ENCODE assay signal across 10 cellular contexts in genomic region chr6:131470549-131470948, GRCh38.
"Had no signal": no experiment of that assay in that cellular context is flagged by ENCODE, and none has a peak within 500 bp of the region (broad histone marks: within the 10 kb centered on the region; RNA-seq: fewer than 3 reads in every experiment).

No MANE protein-coding gene starts in this region.

- DNase-seq: activated CD4-positive, alpha-beta T cell treated with anti-CD3 and anti-CD28 coated beads, Interleukin-2, amount 50 U/mL, for 48 hours; activated naive CD4-positive, alpha-beta T cell treated with Interleukin-2 at 50 U/mL for 16 hours; endodermal cell; erythroblast; naive B cell; stimulated activated CD4-positive, alpha-beta T cell treated with anti-CD3 and anti-CD28 coated beads, Interleukin-2, amount 100 ng/mL, for 48 hours; stimulated activated naive CD4-positive, alpha-beta T cell; WERI-Rb-1 had no signal

- H3K27ac ChIP-seq: ascending aorta, right atrium auricular region, WERI-Rb-1 had no signal
